In the genomic region with DNA sequence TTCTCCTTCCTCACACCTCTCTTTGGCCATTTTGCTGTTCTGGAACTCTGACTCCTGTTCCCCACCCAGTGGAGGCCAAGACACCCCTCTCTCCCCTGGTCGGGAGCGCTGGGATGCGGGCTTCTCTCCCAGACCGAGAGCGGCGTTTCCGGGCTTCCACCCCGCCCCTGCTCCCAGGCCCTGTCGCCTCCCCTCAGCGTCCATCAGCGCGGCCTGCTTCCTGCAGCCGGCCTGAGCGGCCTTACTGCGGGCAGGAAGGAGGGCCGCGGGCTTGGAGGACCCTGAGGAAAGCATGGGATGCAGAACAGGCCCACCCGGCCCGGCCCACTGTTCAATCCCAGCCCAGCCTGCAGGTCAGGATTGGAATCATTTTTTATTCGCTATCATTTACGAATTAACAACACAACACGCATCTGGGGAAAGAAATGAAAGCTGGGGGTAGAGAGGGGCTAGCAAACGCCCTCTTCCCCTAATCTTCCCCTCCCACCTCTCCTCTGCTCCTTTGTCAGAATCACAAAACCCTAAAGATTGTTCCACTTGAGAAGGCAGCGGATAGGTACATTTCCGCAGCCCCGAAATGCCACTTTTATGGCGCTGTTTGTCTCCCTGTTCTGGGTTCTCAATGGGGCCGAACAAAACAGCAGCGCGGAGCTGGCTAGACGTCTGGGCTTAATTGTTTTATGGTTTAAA, we compare ENCODE assay signal across 13 cellular contexts. TPM values are rescaled to one million over a fixed set of nuclear protein-coding genes. Genes with fewer than 3 reads are reported as not detected.
DNase-seq lines count a peak whose midpoint lies in the region; ATAC-seq and TF ChIP-seq lines count a peak whose summit lies in the region.
"Had no signal": no experiment of that assay in that cellular context is flagged by ENCODE, and none has a peak within 500 bp of the region (broad histone marks: within the 10 kb centered on the region; RNA-seq: fewer than 3 reads in every experiment).

No MANE protein-coding gene starts in this region.

- ATAC-seq in GM23338: peak; percentile 10
- no peak for ATAC-seq in HG03039 (IDR thresholded peaks at IDR 0.05; ENCODE audit: unreplicated experiment)
- ATAC-seq in GM21619 (IDR thresholded peaks at IDR 0.05; ENCODE audit: unreplicated experiment): no peak

- peaks cover 33% of the 10 kb centered on the region for H4K20me1 ChIP-seq in GM23338 (replicated peaks; ENCODE audit: insufficient read depth)

- H3K4me1 Mint-ChIP-seq in GM23338: peaks cover 17% of the 10 kb centered on the region
- H3K4me1 Mint-ChIP-seq in brain: peaks cover 29% of the 10 kb centered on the region
- H3K4me1 Mint-ChIP-seq in nephron: peaks cover 69% of the 10 kb centered on the region

- H3K36me3 ChIP-seq in ACC112 (ENCODE audit: insufficient read depth, low read length) (no peaks in the 10 kb centered on the region), GM23338 (ENCODE audit: insufficient read depth) (no peaks in the 10 kb centered on the region)
- H3K36me3 ChIP-seq: BLaER1 had no signal

- DNase-seq in GM23338 (ENCODE audit: low spot score) (peak; percentile 76), CD1c-positive myeloid dendritic cell (ENCODE audit: extremely low spot score) (no peak)
- no peak for DNase-seq in NK-92 treated with Interleukin-12 subunit alpha and Interleukin-12 subunit beta, amount 100 ng/mL, for 24 hours (lab: John Stamatoyannopoulos, UW)
- DNase-seq: activated CD8-positive, alpha-beta T cell treated with anti-CD3 and anti-CD28 coated beads for 36 hours; activated gamma-delta T cell treated with Interleukin-2 at 50 U/mL for 16 hours; stimulated activated naive CD4-positive, alpha-beta T cell treated with Interleukin-2 at 50 U/mL for 16 hours had no signal

- H3K4me3 ChIP-seq in ACC112 (ENCODE audit: low read depth, low read length) (peak overlapping the region; percentile 43), GM23338 (no peak overlapping the region)
- H3K4me3 ChIP-seq: BLaER1 had no signal

- H3K9me3 Mint-ChIP-seq in GM23338: no peaks in the 10 kb centered on the region; the same call in 1 of the 3 replicates
- peaks cover 0 to 2% (median 0%) of the 10 kb centered on the region in 5 experiments for H3K9me3 Mint-ChIP-seq in brain
- H3K9me3 Mint-ChIP-seq in nephron: no peaks in the 10 kb centered on the region
- H3K9me3 Mint-ChIP-seq: activated CD8-positive, alpha-beta T cell treated with anti-CD3 and anti-CD28 coated beads for 36 hours; central memory CD8-positive, alpha-beta T cell had no signal

- no peak overlapping the region for H3K27ac ChIP-seq in ACC112 (ENCODE audit: low read depth, low read length)
- H3K27ac ChIP-seq in GM23338 (ENCODE audit: low read depth): no peak overlapping the region
- H3K27ac ChIP-seq: BLaER1 had no signal

- peaks cover 99% of the 10 kb centered on the region for H3K27me3 Mint-ChIP-seq in GM23338 (ENCODE audit: insufficient read depth, low read depth, poor library complexity)
- H3K27me3 Mint-ChIP-seq in brain: peaks cover 100% of the 10 kb centered on the region
- H3K27me3 Mint-ChIP-seq in nephron (ENCODE audit: low read depth): peaks cover 48% of the 10 kb centered on the region

- peaks cover 21% of the 10 kb centered on the region for H3K4me1 ChIP-seq in ACC112 (ENCODE audit: control insufficient read depth, insufficient read depth, low read length, unreplicated experiment)
- peaks cover 6% of the 10 kb centered on the region; the same call in 1 of the 2 replicates for H3K4me1 ChIP-seq in GM23338 (ENCODE audit: insufficient read depth)

- no peak for TF ChIP-seq CTCF in GM23338 (conservative IDR thresholded peaks at IDR 0.05; ENCODE audit: low read depth in 2 of 2)
- TF ChIP-seq CTCF in brain (conservative IDR thresholded peaks at IDR 0.05): no peak
- no peak for TF ChIP-seq CTCF in nephron (IDR thresholded peaks at IDR 0.05; ENCODE audit: unreplicated experiment in 3 of 3)

- H3K27ac Mint-ChIP-seq in GM23338: no peak overlapping the region
- H3K27ac Mint-ChIP-seq in brain: peak overlapping the region in 2 of 5 experiments; percentile 57 to 94
- peak overlapping the region; percentile 95 to 100 (median 100) for H3K27ac Mint-ChIP-seq in nephron
- H3K27ac Mint-ChIP-seq: activated CD8-positive, alpha-beta T cell treated with anti-CD3 and anti-CD28 coated beads for 36 hours had no signal

- 0 out of 2 replicates have a peak overlapping the region, but pooled peaks have one; percentile 26 for H3K4me2 ChIP-seq in GM23338
- H3K4me2 ChIP-seq: BLaER1 had no signal

- H3K4me3 Mint-ChIP-seq in GM23338: no peak overlapping the region
- peak overlapping the region in 3 of 5 experiments; percentile 78 to 82 (median 81) for H3K4me3 Mint-ChIP-seq in brain
- H3K4me3 Mint-ChIP-seq in nephron: peak overlapping the region; percentile 95 to 99 (median 96)
- H3K4me3 Mint-ChIP-seq: activated CD8-positive, alpha-beta T cell treated with anti-CD3 and anti-CD28 coated beads for 36 hours had no signal

- H3K36me3 Mint-ChIP-seq in GM23338 (ENCODE audit: low read depth) (no peaks in the 10 kb centered on the region), brain (no peaks in the 10 kb centered on the region), nephron (ENCODE audit: low read depth) (peaks cover 28% of the 10 kb centered on the region)

- H3K79me2 ChIP-seq in ACC112 (ENCODE audit: control insufficient read depth, insufficient read depth, low read length, unreplicated experiment) (peaks cover 9% of the 10 kb centered on the region), GM23338 (replicated peaks; ENCODE audit: insufficient read depth) (no peaks in the 10 kb centered on the region)

- peaks cover 34% of the 10 kb centered on the region for H3F3A ChIP-seq in GM23338 (replicated peaks; ENCODE audit: low read depth)

- H2AFZ ChIP-seq in ACC112 (ENCODE audit: low read length, unreplicated experiment): peak overlapping the region; percentile 84
- H2AFZ ChIP-seq in GM23338: no peak overlapping the region

- H3K27me3 ChIP-seq in ACC112 (ENCODE audit: insufficient read depth, low read length) (peaks cover 6% of the 10 kb centered on the region; the same call in 1 of the 2 replicates), GM23338 (ENCODE audit: insufficient read depth) (peaks cover 100% of the 10 kb centered on the region)

- no peaks in the 10 kb centered on the region for H3K9me2 ChIP-seq in GM23338 (ENCODE audit: insufficient read depth)

TF ChIP-seq in GM23338, 12 proteins besides CTCF, POLR2A, EP300 and RAD21:
- TF ChIP-seq EZH2 (IDR thresholded peaks at IDR 0.05; ENCODE audit: low read depth, unreplicated experiment) (peak; percentile 95), NANOG (IDR thresholded peaks at IDR 0.05; ENCODE audit: borderline replicate concordance) (no peak), EZH2phosphoT487 (IDR thresholded peaks at IDR 0.05; ENCODE audit: unreplicated experiment) (peak; percentile 19), JUNB (IDR thresholded peaks at IDR 0.05; ENCODE audit: unreplicated experiment) (no peak)
TF ChIP-seq in GM23338: peak in this region for 2.

RNA-seq across cellular contexts. Expression of gene HOXC8, which starts 3.8 kb away (rescaled TPM):
- total RNA-seq in GM23338 (2014; rRNA removed; shearing (Covaris generic)): not detected in 2 replicates
- polyA plus RNA-seq in GM23338 (2016; fragmentation: Nextera tagmentation; extraction: Ambion mirVana) (not detected in 2 replicates), brain (ENCODE audit: insufficient read depth, low read depth, low replicate concordance) (not detected)
- total RNA-seq: activated CD8-positive, alpha-beta T cell treated with anti-CD3 and anti-CD28 coated beads for 36 hours had no signal

RNA-seq across cellular contexts. Expression of gene HOXC9, which starts 5.0 kb away (rescaled TPM):
- total RNA-seq in GM23338 (2014; rRNA removed; shearing (Covaris generic)): not detected in 2 replicates
- polyA plus RNA-seq in GM23338 (2016; fragmentation: Nextera tagmentation; extraction: Ambion mirVana): not detected in 2 replicates
- not detected for polyA plus RNA-seq in brain (ENCODE audit: insufficient read depth, low read depth, low replicate concordance)
- total RNA-seq: activated CD8-positive, alpha-beta T cell treated with anti-CD3 and anti-CD28 coated beads for 36 hours had no signal

RNA-seq across cellular contexts. Expression of gene HOXC10, which starts 20.0 kb away (rescaled TPM):
- not detected in 2 replicates for total RNA-seq in GM23338 (2014; rRNA removed; shearing (Covaris generic))
- polyA plus RNA-seq in GM23338 (2016; fragmentation: Nextera tagmentation; extraction: Ambion mirVana) (not detected in 2 replicates), brain (ENCODE audit: insufficient read depth, low read depth, low replicate concordance) (not detected)
- total RNA-seq: activated CD8-positive, alpha-beta T cell treated with anti-CD3 and anti-CD28 coated beads for 36 hours had no signal

RNA-seq across cellular contexts. Expression of gene HOXC6, which starts 23.3 kb away (rescaled TPM):
- total RNA-seq in GM23338 (2014; rRNA removed; shearing (Covaris generic)): not detected in 2 replicates
- polyA plus RNA-seq in GM23338 (2016; fragmentation: Nextera tagmentation; extraction: Ambion mirVana) (not detected in 2 replicates), brain (ENCODE audit: insufficient read depth, low read depth, low replicate concordance) (not detected)
- total RNA-seq: activated CD8-positive, alpha-beta T cell treated with anti-CD3 and anti-CD28 coated beads for 36 hours had no signal

RNA-seq across cellular contexts. Expression of gene HOXC5, which starts 27.9 kb away (rescaled TPM):
- not detected in 2 replicates for total RNA-seq in GM23338 (2014; rRNA removed; shearing (Covaris generic))
- not detected in 2 replicates for polyA plus RNA-seq in GM23338 (2016; fragmentation: Nextera tagmentation; extraction: Ambion mirVana)
- polyA plus RNA-seq in brain (ENCODE audit: insufficient read depth, low read depth, low replicate concordance): not detected
- total RNA-seq: activated CD8-positive, alpha-beta T cell treated with anti-CD3 and anti-CD28 coated beads for 36 hours had no signal
